36 cellular contexts compared by ENCODE assay signal in the genomic region with DNA sequence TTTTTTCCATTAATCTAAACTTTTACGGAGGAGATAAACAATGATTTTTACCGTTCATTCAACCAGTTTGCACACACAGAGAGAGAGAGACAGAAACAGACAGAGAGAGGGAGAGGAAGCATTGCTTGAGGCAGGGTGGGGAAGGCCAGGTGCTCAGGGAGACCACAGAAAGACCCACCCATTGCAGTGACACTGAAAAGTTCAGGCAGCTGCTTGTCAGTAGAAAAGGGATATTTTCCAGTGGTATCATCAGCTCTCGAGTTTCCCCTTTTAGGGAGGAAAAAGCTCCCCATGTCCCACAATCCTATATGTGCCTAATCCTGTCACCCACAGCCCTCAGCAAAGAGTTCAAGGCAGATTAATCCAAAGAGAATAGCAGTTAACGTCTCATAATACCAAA. TPM values are rescaled to one million over a fixed set of nuclear protein-coding genes. Genes with fewer than 3 reads are reported as not detected.
"Had no signal": no experiment of that assay in that cellular context is flagged by ENCODE, and none has a peak within 500 bp of the region (broad histone marks: within the 10 kb centered on the region; RNA-seq: fewer than 3 reads in every experiment).

No MANE protein-coding gene starts in this region.

- H3K9ac ChIP-seq: KMS-11 had no signal

- ATAC-seq: activated CD8-positive, alpha-beta memory T cell treated with anti-CD3 and anti-CD28 coated beads, Interleukin-2, amount 10 ng/mL, durations not matched to agents 7 days and 5 days; activated naive CD4-positive, alpha-beta T cell treated with anti-CD3 and anti-CD28 coated beads, Interleukin-2, amount 50 U/mL, for 72 hours; body of pancreas; PC-3; SK-N-SH treated with all-trans-retinoic acid at 6 μM for 48 hours had no signal

- H3K4me3 Mint-ChIP-seq: activated CD4-positive, alpha-beta memory T cell treated with anti-CD3 and anti-CD28 coated beads, Interleukin-2, amount 10 ng/mL, durations not matched to agents 7 days and 5 days; activated CD8-positive, alpha-beta memory T cell treated with anti-CD3 and anti-CD28 coated beads, Interleukin-2, amount 10 ng/mL, durations not matched to agents 7 days and 5 days; activated naive CD4-positive, alpha-beta T cell treated with anti-CD3 and anti-CD28 coated beads for 36 hours had no signal

- H3K27ac Mint-ChIP-seq: activated CD4-positive, alpha-beta memory T cell treated with anti-CD3 and anti-CD28 coated beads, Interleukin-2, amount 10 ng/mL, durations not matched to agents 7 days and 5 days; activated CD8-positive, alpha-beta memory T cell treated with anti-CD3 and anti-CD28 coated beads, Interleukin-2, amount 10 ng/mL, durations not matched to agents 7 days and 5 days; activated naive CD4-positive, alpha-beta T cell treated with anti-CD3 and anti-CD28 coated beads for 36 hours; activated naive CD4-positive, alpha-beta T cell treated with anti-CD3 and anti-CD28 coated beads, Interleukin-2, amount 50 U/mL, for 72 hours had no signal

- H3K4me1 ChIP-seq: adrenal gland, body of pancreas, breast epithelium, Peyer's patch had no signal

- H3K36me3 ChIP-seq: adrenal gland, breast epithelium, Peyer's patch, WERI-Rb-1 had no signal

- H3K27me3 ChIP-seq: adrenal gland, body of pancreas, breast epithelium, Peyer's patch had no signal

- H3K27me3 Mint-ChIP-seq: activated CD4-positive, alpha-beta memory T cell treated with anti-CD3 and anti-CD28 coated beads, Interleukin-2, amount 10 ng/mL, durations not matched to agents 7 days and 5 days; activated CD8-positive, alpha-beta memory T cell treated with anti-CD3 and anti-CD28 coated beads, Interleukin-2, amount 10 ng/mL, durations not matched to agents 7 days and 5 days had no signal

- H3K9me3 Mint-ChIP-seq: activated CD4-positive, alpha-beta memory T cell treated with anti-CD3 and anti-CD28 coated beads, Interleukin-2, amount 10 ng/mL, durations not matched to agents 7 days and 5 days; activated naive CD4-positive, alpha-beta T cell treated with anti-CD3 and anti-CD28 coated beads for 36 hours; activated naive CD4-positive, alpha-beta T cell treated with anti-CD3 and anti-CD28 coated beads, Interleukin-2, amount 50 U/mL, for 72 hours had no signal

- H3K27ac ChIP-seq: adrenal gland, body of pancreas, breast epithelium, KMS-11, Peyer's patch, WERI-Rb-1 had no signal

- DNase-seq: activated CD4-positive, alpha-beta memory T cell treated with anti-CD3 and anti-CD28 coated beads, Interleukin-2, amount 10 ng/mL, durations not matched to agents 7 days and 5 days; activated CD4-positive, alpha-beta T cell treated with anti-CD3 and anti-CD28 coated beads for 1 hour; activated CD4-positive, alpha-beta T cell treated with anti-CD3 and anti-CD28 coated beads for 48 hours; activated CD4-positive, CD25-positive, alpha-beta regulatory T cell; activated CD8-positive, alpha-beta memory T cell treated with anti-CD3 and anti-CD28 coated beads for 24 hours; activated CD8-positive, alpha-beta memory T cell treated with anti-CD3 and anti-CD28 coated beads, Interleukin-2, amount 10 ng/mL, durations not matched to agents 7 days and 5 days; activated CD8-positive, alpha-beta memory T cell treated with anti-CD3 and anti-CD28 coated beads, Interleukin-2, amount 50 U/mL, for 48 hours; activated gamma-delta T cell treated with Interleukin-2 at 50 U/mL for 16 hours; activated naive CD4-positive, alpha-beta T cell treated with anti-CD3 and anti-CD28 coated beads for 36 hours; adrenal gland; body of pancreas; cerebellar nuclear complex; MV-4-11; NCI-H1092; NCI-H146; NCI-H187; NCI-H2029 treated with DMSO at 0.1 percent for 48 hours; NCI-H2107; NCI-H2171; NCI-H510A; NCI-H526; NCI-H748 treated with DMSO at 0.1 percent for 48 hours; NK-92 treated with Interleukin-12 subunit alpha and Interleukin-12 subunit beta, amount 100 ng/mL, for 24 hours; PC-3; Peyer's patch; RPMI8226; SHP77 treated with DMSO at 0.1 percent for 48 hours; T-helper 1 cell; T1000; WERI-Rb-1 had no signal

- H3K9me3 ChIP-seq: adrenal gland, body of pancreas, breast epithelium, Peyer's patch had no signal

- H3K4me1 Mint-ChIP-seq: activated CD4-positive, alpha-beta memory T cell treated with anti-CD3 and anti-CD28 coated beads, Interleukin-2, amount 10 ng/mL, durations not matched to agents 7 days and 5 days had no signal

- H3K4me3 ChIP-seq: adrenal gland, body of pancreas, breast epithelium, Peyer's patch had no signal

- H3K36me3 Mint-ChIP-seq: activated naive CD4-positive, alpha-beta T cell treated with anti-CD3 and anti-CD28 coated beads, Interleukin-2, amount 50 U/mL, for 72 hours had no signal

RNA-seq across cellular contexts. Expression of a gene that starts 27.2 kb away (rescaled TPM):
- total RNA-seq: activated CD8-positive, alpha-beta memory T cell treated with anti-CD3 and anti-CD28 coated beads, Interleukin-2, amount 10 ng/mL, durations not matched to agents 7 days and 5 days; LHCN-M2; SK-MEL-5 had no signal
